In the genomic region with DNA sequence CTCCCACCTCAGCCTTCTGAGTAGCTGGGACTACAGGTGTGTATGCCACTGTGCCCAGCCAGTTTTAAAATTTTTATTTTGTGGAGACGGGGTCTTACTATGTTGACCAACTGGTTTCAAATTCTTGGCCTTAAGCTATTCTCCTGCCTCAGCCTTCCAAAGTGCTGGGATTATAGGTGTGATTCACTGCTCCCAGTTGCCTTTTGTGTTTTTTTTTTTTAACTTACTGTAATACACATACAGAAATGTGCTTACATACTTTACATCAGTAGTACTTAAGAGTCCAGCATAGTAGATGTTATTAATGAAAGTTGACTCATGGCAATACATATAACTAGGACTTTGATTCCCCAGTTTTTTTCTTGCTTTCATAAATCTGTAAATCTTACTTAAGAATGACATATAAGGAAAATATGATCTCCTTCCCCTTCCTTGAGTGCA, we compare ENCODE assay signal across 10 cellular contexts. TPM values are rescaled to one million over a fixed set of nuclear protein-coding genes. Genes with fewer than 3 reads are reported as not detected.
A peak's percentile ranks its signal among the peaks of the same experiment; 100 is the strongest.
DNase-seq lines count a peak whose midpoint lies in the region; ATAC-seq and TF ChIP-seq lines count a peak whose summit lies in the region.
"Had no signal": no experiment of that assay in that cellular context is flagged by ENCODE, and none has a peak within 500 bp of the region (broad histone marks: within the 10 kb centered on the region; RNA-seq: fewer than 3 reads in every experiment).

No MANE protein-coding gene starts in this region.

- H3K27ac ChIP-seq in OCI-LY3 (ENCODE audit: low read length) (peak overlapping the region; percentile 100), endodermal cell (ENCODE audit: low read depth, low read length) (no peak overlapping the region), sigmoid colon (peak overlapping the region in 3 of 4 donors; percentile 7 to 44 (median 35))

- H3K9me3 Mint-ChIP-seq in endodermal cell, result no peaks in the 10 kb centered on the region

- peaks cover 61% of the 10 kb centered on the region for H3K4me1 Mint-ChIP-seq in endodermal cell

- H3K36me3 ChIP-seq in OCI-LY3 (replicated peaks; ENCODE audit: low read depth, low read length) (peaks cover 2% of the 10 kb centered on the region), endodermal cell (ENCODE audit: control insufficient read depth, insufficient read depth, low read length) (no peaks in the 10 kb centered on the region), sigmoid colon (no peaks in the 10 kb centered on the region)
- H3K36me3 ChIP-seq: Peyer's patch had no signal

- ATAC-seq in GM21576 (IDR thresholded peaks at IDR 0.05; ENCODE audit: unreplicated experiment) (no peak), HG03521 (IDR thresholded peaks at IDR 0.05; ENCODE audit: unreplicated experiment) (no peak)

- H3K27me3 ChIP-seq in OCI-LY3 (ENCODE audit: low read depth, low read length) (no peaks in the 10 kb centered on the region), endodermal cell (ENCODE audit: control insufficient read depth, insufficient read depth, low read length, poor library complexity, severe bottlenecking) (no peaks in the 10 kb centered on the region), sigmoid colon (no peaks in the 10 kb centered on the region)
- H3K27me3 ChIP-seq: Peyer's patch had no signal

- H3K4me3 ChIP-seq in GM08714 (ENCODE audit: low read length) (peak overlapping the region; percentile 26; the same call in 1 of the 2 replicates), OCI-LY3 (ENCODE audit: low read length) (peak overlapping the region; percentile 99), endodermal cell (ENCODE audit: low read length) (no peak overlapping the region), sigmoid colon (no peak overlapping the region)
- H3K4me3 ChIP-seq: Peyer's patch had no signal

- DNase-seq in endodermal cell (no peak), sigmoid colon (no peak), H4 (ENCODE audit: low spot score) (no peak)
- DNase-seq: GF-D8; Peyer's patch; stimulated activated CD4-positive, alpha-beta T cell treated with anti-CD3 and anti-CD28 coated beads, Interleukin-4, amount 100 ng/mL, for 1 hour had no signal

- H3K36me3 Mint-ChIP-seq in endodermal cell (ENCODE audit: low read depth), result no peaks in the 10 kb centered on the region

- peak overlapping the region; percentile 90 for H3K4me2 ChIP-seq in OCI-LY3 (ENCODE audit: low read length)

- H2AFZ ChIP-seq in OCI-LY3 (ENCODE audit: low read depth, low read length), result no peak overlapping the region

- H3K27ac Mint-ChIP-seq in endodermal cell, result peak overlapping the region; percentile 56

- TF ChIP-seq CTCF in OCI-LY3 (IDR thresholded peaks at IDR 0.05; ENCODE audit: low read depth, low read length) (no peak), endodermal cell (conservative IDR thresholded peaks at IDR 0.05) (no peak), sigmoid colon (IDR thresholded peaks at IDR 0.05) (no peak)

- TF ChIP-seq EP300 in sigmoid colon (IDR thresholded peaks at IDR 0.05), result no peak

- H4K20me1 ChIP-seq in OCI-LY3 (ENCODE audit: insufficient read depth, low read length), result peaks cover 8% of the 10 kb centered on the region

- H3K27me3 Mint-ChIP-seq in endodermal cell (ENCODE audit: insufficient read depth), result peaks cover 7% of the 10 kb centered on the region

- no peak for TF ChIP-seq POLR2A in sigmoid colon (IDR thresholded peaks at IDR 0.05)

- peaks cover 67% of the 10 kb centered on the region for H3K4me1 ChIP-seq in OCI-LY3 (ENCODE audit: low read length)
- no peaks in the 10 kb centered on the region for H3K4me1 ChIP-seq in endodermal cell (ENCODE audit: control insufficient read depth, insufficient read depth, low read length)
- H3K4me1 ChIP-seq in sigmoid colon, result peaks cover 0 to 47% (median 44%) of the 10 kb centered on the region in 4 donors

- 83 to 88% methylated on average over 1 of the region's 1 CpG for WGBS in endodermal cell (ENCODE audit: insufficient coverage in 1 of 2, insufficient read length in 1 of 2), 2 experiments
- 88 to 90% methylated on average over 1 of the region's 1 CpG for WGBS in sigmoid colon, 2 donors

- intact Hi-C loops in sigmoid colon (cut with DNase I), result loop anchor here (5.0 kb wide), 3 partner anchors 158 to 933 kb away; no protein-coding TSS in a partner anchor

- H3K9me3 ChIP-seq in OCI-LY3 (ENCODE audit: insufficient read depth, low read length) (no peaks in the 10 kb centered on the region), endodermal cell (ENCODE audit: control insufficient read depth, low read length) (no peaks in the 10 kb centered on the region), sigmoid colon (no peaks in the 10 kb centered on the region)
- H3K9me3 ChIP-seq: Peyer's patch had no signal

- H3K4me3 Mint-ChIP-seq in endodermal cell, result no peak overlapping the region

- peaks cover 91% of the 10 kb centered on the region for H3K79me2 ChIP-seq in OCI-LY3 (ENCODE audit: low read length)

- H3K9ac ChIP-seq in OCI-LY3 (ENCODE audit: low read length) (peak overlapping the region; percentile 70), endodermal cell (ENCODE audit: extremely low read depth, low read length, poor library complexity, severe bottlenecking) (no peak overlapping the region)

RNA-seq across cellular contexts. Expression of a gene that starts 4.7 kb away (rescaled TPM):
- 10 to 100 TPM; 60.7 to 62.1 TPM for total RNA-seq in endodermal cell
- 38.4 TPM for polyA plus RNA-seq in endodermal cell (2013, experiment 1 of 2)
- 39.0 TPM for polyA plus RNA-seq in endodermal cell (2013, experiment 2 of 2)
- total RNA-seq in sigmoid colon, result 10 to 100 TPM; 40.2 to 58.4 (median 46.1) TPM
- 10 to 100 TPM in 2 of 3 donors, 1 to 10 TPM in 1; 3.6 to 23.7 (median 10.6) TPM for polyA plus RNA-seq in sigmoid colon
- 29.1 and 36.9 TPM in 2 replicates for total RNA-seq in H4 (2014; rRNA removed; shearing (Covaris generic))

Comparison
In these comparisons a context has a peak if more than half of its experiments do, and no peak if none do; other contexts are left out.
1. H3K4me3 ChIP-seq: peak in GM08714 (single experiment) and OCI-LY3 (single experiment); none in endodermal cell (single experiment) and sigmoid colon (0 of 4).